ENCODE assay signal across 16 cellular contexts in genomic region chr3:56737001-56737400, GRCh38. TPM values are rescaled to one million over a fixed set of nuclear protein-coding genes. Genes with fewer than 3 reads are reported as not detected.
DNase-seq lines count a peak whose midpoint lies in the region; TF ChIP-seq lines count a peak whose summit lies in the region.
"Had no signal": no experiment of that assay in that cellular context is flagged by ENCODE, and none has a peak within 500 bp of the region (broad histone marks: within the 10 kb centered on the region; RNA-seq: fewer than 3 reads in every experiment).

No MANE protein-coding gene starts in this region.

- H3K27ac Mint-ChIP-seq in activated naive CD4-positive, alpha-beta T cell treated with anti-CD3 and anti-CD28 coated beads, Interleukin-2, amount 50 U/mL, for 24 hours: peak overlapping the region; percentile 12
- no peak overlapping the region for H3K27ac Mint-ChIP-seq in activated naive CD4-positive, alpha-beta T cell treated with anti-CD3 and anti-CD28 coated beads, Interleukin-2, amount 10 ng/mL, durations not matched to agents 7 days and 5 days
- peak overlapping the region; percentile 40 to 97 (median 76) for H3K27ac Mint-ChIP-seq in immature natural killer cell

- POLR2A ChIA-PET in RWPE1 (lab: Yijun Ruan, JAX; ENCODE audit: low non-redundant PET): no interaction called here

- H3K4me3 Mint-ChIP-seq in activated naive CD4-positive, alpha-beta T cell treated with anti-CD3 and anti-CD28 coated beads, Interleukin-2, amount 50 U/mL, for 24 hours: no peak overlapping the region
- no peak overlapping the region for H3K4me3 Mint-ChIP-seq in activated naive CD4-positive, alpha-beta T cell treated with anti-CD3 and anti-CD28 coated beads, Interleukin-2, amount 10 ng/mL, durations not matched to agents 7 days and 5 days
- H3K4me3 Mint-ChIP-seq in immature natural killer cell: no peak overlapping the region

- peaks cover 48% of the 10 kb centered on the region for H3K4me1 Mint-ChIP-seq in activated naive CD4-positive, alpha-beta T cell treated with anti-CD3 and anti-CD28 coated beads, Interleukin-2, amount 50 U/mL, for 24 hours
- H3K4me1 Mint-ChIP-seq in activated naive CD4-positive, alpha-beta T cell treated with anti-CD3 and anti-CD28 coated beads, Interleukin-2, amount 10 ng/mL, durations not matched to agents 7 days and 5 days: peaks cover 39% of the 10 kb centered on the region
- H3K4me1 Mint-ChIP-seq in immature natural killer cell: peaks cover 59 to 78% of the 10 kb centered on the region in 2 donors

- no peak for DNase-seq in activated naive CD4-positive, alpha-beta T cell treated with anti-CD3 and anti-CD28 coated beads, Interleukin-2, amount 10 ng/mL, durations not matched to agents 7 days and 5 days
- DNase-seq in NCI-H2227 (lab: John Stamatoyannopoulos, UW; ENCODE audit: unreplicated experiment) (peak; percentile 80), immature natural killer cell (no peak), GM19240 (ENCODE audit: insufficient read length, low spot score) (no peak), RWPE1 (ENCODE audit: low spot score) (no peak), GM03348 (ENCODE audit: low spot score) (no peak)
- DNase-seq: DMS53; HCEC 1CT; NCI-H1436 treated with DMSO at 0.1 percent for 48 hours; NCI-H2081; NCI-H345; NCI-H526; NK-92 treated with Interleukin-12 subunit alpha and Interleukin-12 subunit beta, amount 100 ng/mL, for 24 hours; SHP77 treated with DMSO at 0.1 percent for 48 hours had no signal

- no peak overlapping the region for H3K27ac ChIP-seq in RWPE1
- H3K27ac ChIP-seq: C4-2B had no signal

- H3K9me3 Mint-ChIP-seq in activated naive CD4-positive, alpha-beta T cell treated with anti-CD3 and anti-CD28 coated beads, Interleukin-2, amount 50 U/mL, for 24 hours: no peaks in the 10 kb centered on the region
- no peaks in the 10 kb centered on the region for H3K9me3 Mint-ChIP-seq in activated naive CD4-positive, alpha-beta T cell treated with anti-CD3 and anti-CD28 coated beads, Interleukin-2, amount 10 ng/mL, durations not matched to agents 7 days and 5 days
- no peaks in the 10 kb centered on the region for H3K9me3 Mint-ChIP-seq in immature natural killer cell

- CTCF ChIA-PET in activated naive CD4-positive, alpha-beta T cell treated with anti-CD3 and anti-CD28 coated beads, Interleukin-2, amount 10 ng/mL, durations not matched to agents 7 days and 5 days (lab: Charles Lee): interaction anchor here (0.9 to 2.2 kb wide), 3 partner anchors 11 to 63 kb away, joined by 3 to 10 read pairs (median 4); no protein-coding TSS in a partner anchor
- CTCF ChIA-PET in RWPE1 (lab: Yijun Ruan, JAX): no interaction called here

- H3K27me3 Mint-ChIP-seq in activated naive CD4-positive, alpha-beta T cell treated with anti-CD3 and anti-CD28 coated beads, Interleukin-2, amount 50 U/mL, for 24 hours: no peaks in the 10 kb centered on the region
- no peaks in the 10 kb centered on the region for H3K27me3 Mint-ChIP-seq in activated naive CD4-positive, alpha-beta T cell treated with anti-CD3 and anti-CD28 coated beads, Interleukin-2, amount 10 ng/mL, durations not matched to agents 7 days and 5 days
- H3K27me3 Mint-ChIP-seq in immature natural killer cell (ENCODE audit: low read depth in 3 of 3): peaks cover 10 to 20% (median 10%) of the 10 kb centered on the region in 3 donors

- TF ChIP-seq CTCF in RWPE1 (conservative IDR thresholded peaks at IDR 0.05; ENCODE audit: low read depth): no peak

- peaks cover 37% of the 10 kb centered on the region for H3K36me3 Mint-ChIP-seq in activated naive CD4-positive, alpha-beta T cell treated with anti-CD3 and anti-CD28 coated beads, Interleukin-2, amount 50 U/mL, for 24 hours
- H3K36me3 Mint-ChIP-seq in activated naive CD4-positive, alpha-beta T cell treated with anti-CD3 and anti-CD28 coated beads, Interleukin-2, amount 10 ng/mL, durations not matched to agents 7 days and 5 days: peaks cover 63% of the 10 kb centered on the region
- H3K36me3 Mint-ChIP-seq in immature natural killer cell: peaks cover 30 to 49% (median 35%) of the 10 kb centered on the region in 3 donors

RNA-seq across cellular contexts. Expression of gene TASOR, which starts 53.9 kb away (rescaled TPM):
- polyA plus RNA-seq in immature natural killer cell: 10 to 100 TPM; 17.0 to 37.3 (median 20.6) TPM
